In the genomic region with DNA sequence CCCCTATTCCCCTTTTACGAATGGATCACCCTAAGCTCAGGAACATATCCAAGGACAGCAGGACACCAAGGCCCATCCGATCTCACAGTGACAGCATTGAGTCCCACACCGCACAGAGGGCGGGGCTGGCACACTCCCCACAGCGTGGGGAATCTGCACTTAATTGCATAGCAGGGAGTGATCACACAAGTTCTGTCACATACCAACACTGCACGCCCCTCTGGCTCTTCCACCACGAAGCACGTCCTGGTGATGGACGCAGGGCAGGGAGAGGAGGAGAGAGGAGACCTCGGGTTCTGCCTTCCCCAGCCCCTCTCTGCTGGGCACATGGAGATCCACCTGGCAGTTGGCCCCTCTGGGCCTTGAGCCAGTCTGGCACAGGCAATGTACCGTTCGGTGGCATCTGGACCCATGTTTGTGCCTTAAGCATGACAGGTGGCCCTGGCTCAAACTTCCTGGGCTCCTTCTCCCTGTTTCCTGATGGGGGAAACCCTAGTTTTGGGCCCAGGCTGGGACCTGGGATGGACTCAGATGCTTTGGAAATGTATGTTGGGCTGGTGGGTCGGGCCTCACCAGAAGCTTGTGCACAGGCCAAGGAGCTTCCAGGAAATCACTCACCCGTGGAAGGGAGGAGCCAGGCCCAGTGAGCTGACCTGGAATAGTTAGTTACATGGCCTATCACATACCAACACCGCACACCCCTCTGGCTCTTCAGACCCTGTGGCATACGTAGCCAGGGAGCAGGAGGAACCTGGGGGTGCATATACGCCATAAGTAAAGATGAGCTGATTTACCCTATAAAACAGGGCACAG, we compare ENCODE assay signal across 21 cellular contexts. TPM values are rescaled to one million over a fixed set of nuclear protein-coding genes. Genes with fewer than 3 reads are reported as not detected.
A peak's percentile ranks its signal among the peaks of the same experiment; 100 is the strongest.
DNase-seq lines count a peak whose midpoint lies in the region; ATAC-seq and TF ChIP-seq lines count a peak whose summit lies in the region.
"Had no signal": no experiment of that assay in that cellular context is flagged by ENCODE, and none has a peak within 500 bp of the region (broad histone marks: within the 10 kb centered on the region; RNA-seq: fewer than 3 reads in every experiment).

No MANE protein-coding gene starts in this region.

- ATAC-seq in esophagus mucosa (peak; percentile 20), GM19467 (IDR thresholded peaks at IDR 0.05; ENCODE audit: unreplicated experiment) (no peak), HG02840 (IDR thresholded peaks at IDR 0.05; ENCODE audit: low FRiP score, unreplicated experiment) (no peak)
- ATAC-seq: CD8-positive, alpha-beta T cell; HepG2 had no signal

- peak; percentile 38; the same call in 1 of the 2 replicates for TF ChIP-seq EP300 in Ishikawa (IDR thresholded peaks at IDR 0.05; ENCODE audit: borderline replicate concordance)

- peak overlapping the region; percentile 98 for H3K27ac Mint-ChIP-seq in type B pancreatic cell
- no peak overlapping the region for H3K27ac Mint-ChIP-seq in T-helper 2 cell treated with Interferon-gamma antibody and Interleukin-4, amounts not matched to agents 5 μg/mL and 100 μg/mL, for 36 hours
- H3K27ac Mint-ChIP-seq: B cell; CD8-positive, alpha-beta T cell had no signal

- no peak for TF ChIP-seq RAD21 in Ishikawa (IDR thresholded peaks at IDR 0.05; ENCODE audit: low read depth)

- H3K4me3 Mint-ChIP-seq in type B pancreatic cell = peak overlapping the region; percentile 85
- no peak overlapping the region for H3K4me3 Mint-ChIP-seq in T-helper 2 cell treated with Interferon-gamma antibody and Interleukin-4, amounts not matched to agents 5 μg/mL and 100 μg/mL, for 36 hours
- H3K4me3 Mint-ChIP-seq: B cell; CD8-positive, alpha-beta T cell had no signal

- H3K27me3 Mint-ChIP-seq in type B pancreatic cell = no peaks in the 10 kb centered on the region
- no peaks in the 10 kb centered on the region for H3K27me3 Mint-ChIP-seq in T-helper 2 cell treated with Interferon-gamma antibody and Interleukin-4, amounts not matched to agents 5 μg/mL and 100 μg/mL, for 36 hours (ENCODE audit: low read depth)

- peaks cover 15% of the 10 kb centered on the region for H3K9me3 Mint-ChIP-seq in type B pancreatic cell
- H3K9me3 Mint-ChIP-seq in T-helper 2 cell treated with Interferon-gamma antibody and Interleukin-4, amounts not matched to agents 5 μg/mL and 100 μg/mL, for 36 hours = peaks cover 11% of the 10 kb centered on the region

- H3K36me3 Mint-ChIP-seq in type B pancreatic cell = no peaks in the 10 kb centered on the region
- no peaks in the 10 kb centered on the region for H3K36me3 Mint-ChIP-seq in T-helper 2 cell treated with Interferon-gamma antibody and Interleukin-4, amounts not matched to agents 5 μg/mL and 100 μg/mL, for 36 hours (ENCODE audit: low read depth)

- H3K4me1 Mint-ChIP-seq in type B pancreatic cell (ENCODE audit: unreplicated experiment) = peaks cover 4% of the 10 kb centered on the region
- no peaks in the 10 kb centered on the region for H3K4me1 Mint-ChIP-seq in T-helper 2 cell treated with Interferon-gamma antibody and Interleukin-4, amounts not matched to agents 5 μg/mL and 100 μg/mL, for 36 hours (ENCODE audit: low read depth)
- H3K4me1 Mint-ChIP-seq: B cell had no signal

- DNase-seq in renal cortical epithelial cell (ENCODE audit: low read depth) (peak; percentile 31), type B pancreatic cell (ENCODE audit: extremely low spot score, unreplicated experiment) (no peak)
- DNase-seq in T-helper 2 cell treated with Interferon-gamma antibody and Interleukin-4, amounts not matched to agents 5 μg/mL and 100 μg/mL, for 36 hours (ENCODE audit: low spot score) = no peak
- DNase-seq: Caco-2; CD8-positive, alpha-beta T cell; DMS79 treated with DMSO at 0.1 percent for 48 hours; GF-D8; KBM-7; MV-4-11; NCI-H1105; NCI-H1436 treated with DMSO at 0.1 percent for 48 hours; NCI-H187 treated with DMSO at 0.1 percent for 48 hours; NCI-H526 treated with DMSO at 0.1 percent for 48 hours; Right ventricle myocardium superior; RPMI8226 had no signal

- no peak for TF ChIP-seq CTCF in type B pancreatic cell (conservative IDR thresholded peaks at IDR 0.05)

TF ChIP-seq in Ishikawa, 13 proteins besides CTCF, POLR2A, EP300 and RAD21:
- TF ChIP-seq FOXM1 (IDR thresholded peaks at IDR 0.05; ENCODE audit: borderline replicate concordance, low read depth) (no peak), CREB1 (IDR thresholded peaks at IDR 0.05; ENCODE audit: low read depth) (no peak), TAF1 (IDR thresholded peaks at IDR 0.05; ENCODE audit: low read depth) (no peak), CEBPB (IDR thresholded peaks at IDR 0.05) (no peak), ZBTB7A (IDR thresholded peaks at IDR 0.05; ENCODE audit: low read depth) (no peak), NFIC (IDR thresholded peaks at IDR 0.05) (0 out of 2 replicates have a peak, but pooled peaks have one; percentile 5), TEAD4 (IDR thresholded peaks at IDR 0.05) (peak; percentile 82), EGR1 (IDR thresholded peaks at IDR 0.05) (no peak), YY1 (IDR thresholded peaks at IDR 0.05; ENCODE audit: low read depth) (no peak), TCF12 (IDR thresholded peaks at IDR 0.05; ENCODE audit: low read depth) (peak; percentile 61; the same call in 1 of the 2 replicates)
- TF ChIP-seq, protein P1, sequence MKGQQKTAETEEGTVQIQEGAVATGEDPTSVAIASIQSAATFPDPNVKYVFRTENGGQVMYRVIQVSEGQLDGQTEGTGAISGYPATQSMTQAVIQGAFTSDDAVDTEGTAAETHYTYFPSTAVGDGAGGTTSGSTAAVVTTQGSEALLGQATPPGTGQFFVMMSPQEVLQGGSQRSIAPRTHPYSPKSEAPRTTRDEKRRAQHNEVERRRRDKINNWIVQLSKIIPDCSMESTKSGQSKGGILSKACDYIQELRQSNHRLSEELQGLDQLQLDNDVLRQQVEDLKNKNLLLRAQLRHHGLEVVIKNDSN (IDR thresholded peaks at IDR 0.05) = no peak
- TF ChIP-seq, protein P2, sequence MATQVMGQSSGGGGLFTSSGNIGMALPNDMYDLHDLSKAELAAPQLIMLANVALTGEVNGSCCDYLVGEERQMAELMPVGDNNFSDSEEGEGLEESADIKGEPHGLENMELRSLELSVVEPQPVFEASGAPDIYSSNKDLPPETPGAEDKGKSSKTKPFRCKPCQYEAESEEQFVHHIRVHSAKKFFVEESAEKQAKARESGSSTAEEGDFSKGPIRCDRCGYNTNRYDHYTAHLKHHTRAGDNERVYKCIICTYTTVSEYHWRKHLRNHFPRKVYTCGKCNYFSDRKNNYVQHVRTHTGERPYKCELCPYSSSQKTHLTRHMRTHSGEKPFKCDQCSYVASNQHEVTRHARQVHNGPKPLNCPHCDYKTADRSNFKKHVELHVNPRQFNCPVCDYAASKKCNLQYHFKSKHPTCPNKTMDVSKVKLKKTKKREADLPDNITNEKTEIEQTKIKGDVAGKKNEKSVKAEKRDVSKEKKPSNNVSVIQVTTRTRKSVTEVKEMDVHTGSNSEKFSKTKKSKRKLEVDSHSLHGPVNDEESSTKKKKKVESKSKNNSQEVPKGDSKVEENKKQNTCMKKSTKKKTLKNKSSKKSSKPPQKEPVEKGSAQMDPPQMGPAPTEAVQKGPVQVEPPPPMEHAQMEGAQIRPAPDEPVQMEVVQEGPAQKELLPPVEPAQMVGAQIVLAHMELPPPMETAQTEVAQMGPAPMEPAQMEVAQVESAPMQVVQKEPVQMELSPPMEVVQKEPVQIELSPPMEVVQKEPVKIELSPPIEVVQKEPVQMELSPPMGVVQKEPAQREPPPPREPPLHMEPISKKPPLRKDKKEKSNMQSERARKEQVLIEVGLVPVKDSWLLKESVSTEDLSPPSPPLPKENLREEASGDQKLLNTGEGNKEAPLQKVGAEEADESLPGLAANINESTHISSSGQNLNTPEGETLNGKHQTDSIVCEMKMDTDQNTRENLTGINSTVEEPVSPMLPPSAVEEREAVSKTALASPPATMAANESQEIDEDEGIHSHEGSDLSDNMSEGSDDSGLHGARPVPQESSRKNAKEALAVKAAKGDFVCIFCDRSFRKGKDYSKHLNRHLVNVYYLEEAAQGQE (IDR thresholded peaks at IDR 0.05; ENCODE audit: low read depth) = no peak
- TF ChIP-seq, protein P3, sequence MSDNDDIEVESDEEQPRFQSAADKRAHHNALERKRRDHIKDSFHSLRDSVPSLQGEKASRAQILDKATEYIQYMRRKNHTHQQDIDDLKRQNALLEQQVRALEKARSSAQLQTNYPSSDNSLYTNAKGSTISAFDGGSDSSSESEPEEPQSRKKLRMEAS (IDR thresholded peaks at IDR 0.05) = no peak

RNA-seq across cellular contexts. Expression of a gene that starts 35.1 kb away (rescaled TPM):
- 28.1 TPM for total RNA-seq in esophagus mucosa
- total RNA-seq in renal cortical epithelial cell = 8.3 and 43.7 TPM in 2 replicates
- total RNA-seq in type B pancreatic cell (ENCODE audit: low replicate concordance) = 85.1 and 93.6 TPM in 2 replicates
